In the genomic region with DNA sequence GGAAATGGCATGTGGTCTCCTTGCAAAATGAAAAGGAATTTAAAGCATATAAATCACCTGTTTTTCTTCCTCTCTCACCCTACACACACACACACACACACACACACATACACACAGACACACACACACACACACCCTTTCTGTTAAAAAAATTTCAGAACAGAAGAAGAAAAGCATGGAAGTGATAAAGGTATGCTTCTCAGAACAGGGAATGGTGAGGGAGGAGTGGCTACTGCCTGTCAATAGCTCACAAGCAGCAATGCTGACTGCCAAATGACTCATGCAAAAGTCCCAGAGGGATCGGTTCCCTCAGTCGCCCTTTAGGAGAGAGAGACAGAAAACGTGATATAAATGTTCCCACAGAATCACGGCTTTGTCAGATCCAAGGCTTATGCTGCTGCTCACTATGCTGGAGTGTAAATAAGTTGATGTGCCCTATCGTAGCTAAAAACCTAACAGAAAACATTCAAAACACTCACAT, we compare ENCODE assay signal across 8 cellular contexts.
DNase-seq lines count a peak whose midpoint lies in the region; ATAC-seq and TF ChIP-seq lines count a peak whose summit lies in the region.

No MANE protein-coding gene starts in this region.

- DNase-seq in DMS 273 treated with DMSO at 0.1 percent for 48 hours (lab: John Stamatoyannopoulos, UW) = peak; percentile 2
- DNase-seq in Panc1 (ENCODE audit: low read depth, low spot score) = peak; percentile 47
- DNase-seq in fibroblast of lung (ENCODE audit: low read depth in 2 of 2) = peak; percentile 91 to 93
- DNase-seq in occipital lobe (lab: John Stamatoyannopoulos, UW) = peak; percentile 14
- DNase-seq in GM10248 (ENCODE audit: extremely low spot score) = no peak
- no peak for DNase-seq in NCI-H1930 (lab: John Stamatoyannopoulos, UW)

- H3K79me2 ChIP-seq in fibroblast of lung (ENCODE audit: control insufficient read depth, insufficient read depth, low read length) = no peaks in the 10 kb centered on the region

- H3K4me1 ChIP-seq in Panc1 (ENCODE audit: control insufficient read depth, insufficient read depth, low read length) (peaks cover 16% of the 10 kb centered on the region), fibroblast of lung (ENCODE audit: control insufficient read depth, extremely low read depth, insufficient read depth, low read length) (peaks cover 3% of the 10 kb centered on the region)

- peak overlapping the region; percentile 82 for H3K4me2 ChIP-seq in fibroblast of lung (ENCODE audit: extremely low read depth, insufficient read depth, low read length)

- H3K9me3 ChIP-seq in Panc1 (ENCODE audit: control insufficient read depth, insufficient read depth, low read depth, low read length) = no peaks in the 10 kb centered on the region
- no peaks in the 10 kb centered on the region for H3K9me3 ChIP-seq in fibroblast of lung (ENCODE audit: control insufficient read depth, insufficient read depth, low read depth, low read length)

- H2AFZ ChIP-seq in fibroblast of lung (ENCODE audit: low read length) = no peak overlapping the region

- POLR2A ChIA-PET in Panc1 (lab: Charles Lee) = no interaction called here
- POLR2A ChIA-PET in GM10248 (lab: Yijun Ruan, JAX) = no interaction called here

- no peak overlapping the region; a peak in 1 of 4 replicates for H3K4me3 ChIP-seq in Panc1 (ENCODE audit: low read depth in 2 of 2, low read length in 2 of 2)
- H3K4me3 ChIP-seq in fibroblast of lung (replicated peaks in 1 of 4; ENCODE audit: control extremely low read depth in 1 of 4, insufficient read depth in 1 of 4, low read depth in 3 of 4, low read length in 4 of 4) = peak overlapping the region in 3 of 4 experiments; percentile 3 to 27 (median 7)

- no TSS peak for BruUV-seq in Panc1 (replicated peaks; lab: Mats Ljungman, UMichigan)

- H3K27me3 ChIP-seq in Panc1 (ENCODE audit: control insufficient read depth, insufficient read depth, low read length) (no peaks in the 10 kb centered on the region), fibroblast of lung (ENCODE audit: control insufficient read depth, insufficient read depth, low read length) (no peaks in the 10 kb centered on the region)

- no peak overlapping the region for H3K9ac ChIP-seq in fibroblast of lung (ENCODE audit: insufficient read depth, low read length)

- no peaks in the 10 kb centered on the region; the same call in 1 of the 2 replicates for H3K36me3 ChIP-seq in Panc1 (ENCODE audit: control insufficient read depth, insufficient read depth, low read length)
- H3K36me3 ChIP-seq in fibroblast of lung (ENCODE audit: control insufficient read depth, insufficient read depth, low read length) = no peaks in the 10 kb centered on the region

- intact Hi-C loops in Panc1 (cut with micrococcal nuclease; ENCODE audit: unreplicated experiment) = no loop called here

- in situ Hi-C loops in Panc1 (cut with HindIII; ENCODE audit: low pct_unique_long_range_greater_than_20kb, low sequenced_read_pairs) = no loop called here

- ATAC-seq in Panc1 = peak; percentile 93
- no peak for ATAC-seq in HG03039 (IDR thresholded peaks at IDR 0.05; ENCODE audit: unreplicated experiment)
- ATAC-seq in GM18861 (IDR thresholded peaks at IDR 0.05; ENCODE audit: unreplicated experiment) = no peak

- no peaks in the 10 kb centered on the region for H4K20me1 ChIP-seq in fibroblast of lung (ENCODE audit: control insufficient read depth, extremely low read depth, insufficient read depth, low read length)

- H3K27ac ChIP-seq in Panc1 (ENCODE audit: low read length) = no peak overlapping the region
- peak overlapping the region; percentile 78 for H3K27ac ChIP-seq in fibroblast of lung (ENCODE audit: insufficient read depth, low read length)

- TF ChIP-seq CTCF in Panc1 (IDR thresholded peaks at IDR 0.05) (no peak), fibroblast of lung (conservative IDR thresholded peaks at IDR 0.05 in 1 of 2, IDR thresholded peaks at IDR 0.05 in 1 of 2; ENCODE audit: low read depth in 1 of 2, low read length in 2 of 2) (no peak), GM10248 (IDR thresholded peaks at IDR 0.05; ENCODE audit: control extremely low read depth, extremely low read depth, low read depth, missing control alignments) (no peak)

- CTCF ChIA-PET in Panc1 (lab: Charles Lee) (no interaction called here), GM10248 (lab: Yijun Ruan, JAX) (interaction anchor here (0.9 to 2.2 kb wide), 3 partner anchors 24 to 922 kb away, joined by 3 to 7 read pairs (median 5); a partner anchor contains a TSS)

Comparison
In these comparisons a context has a peak if more than half of its experiments do, and no peak if none do; other contexts are left out.
1. DNase-seq: peak in DMS 273 treated with DMSO at 0.1 percent for 48 hours (single experiment), Panc1 (single experiment), fibroblast of lung (2 of 2) and occipital lobe (single experiment); none in GM10248 (single experiment) and NCI-H1930 (0 of 2).
2. H3K4me3 ChIP-seq: peak in fibroblast of lung (3 of 4); none in Panc1 (0 of 2).